In the genomic region with DNA sequence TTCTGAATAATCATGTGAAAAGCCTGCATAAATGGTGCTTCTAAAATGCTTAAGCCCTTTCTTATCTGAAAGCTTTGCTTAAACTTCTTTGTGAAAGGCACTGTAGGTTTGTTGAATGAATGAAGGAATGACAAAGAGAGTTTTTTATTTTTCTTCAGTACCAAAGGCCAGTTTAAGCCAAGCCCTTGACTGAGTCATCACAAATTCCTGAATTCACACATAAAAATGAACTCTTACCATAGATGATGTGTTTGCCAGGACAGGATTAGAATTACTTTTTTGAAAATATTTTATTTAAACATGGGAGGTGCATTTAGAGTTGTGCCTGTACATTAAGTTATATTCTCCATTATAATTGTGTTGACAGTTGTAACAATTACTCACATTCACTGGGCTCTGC, we compare ENCODE assay signal across 20 cellular contexts.
DNase-seq lines count a peak whose midpoint lies in the region; ATAC-seq and TF ChIP-seq lines count a peak whose summit lies in the region.
"Had no signal": no experiment of that assay in that cellular context is flagged by ENCODE, and none has a peak within 500 bp of the region (broad histone marks: within the 10 kb centered on the region; RNA-seq: fewer than 3 reads in every experiment).

No MANE protein-coding gene starts in this region.

- no peak for TF ChIP-seq POLR2A in heart left ventricle (IDR thresholded peaks at IDR 0.05)

- TF ChIP-seq CTCF in heart left ventricle (IDR thresholded peaks at IDR 0.05) = no peak
- TF ChIP-seq CTCF in choroid plexus epithelial cell (conservative IDR thresholded peaks at IDR 0.05; ENCODE audit: low read depth, low read length) = no peak
- TF ChIP-seq CTCF in mucosa of descending colon (IDR thresholded peaks at IDR 0.05) = no peak
- no peak for TF ChIP-seq CTCF in colonic mucosa (IDR thresholded peaks at IDR 0.05)

- H3K4me3 ChIP-seq in right cardiac atrium (ENCODE audit: low read length) (no peak overlapping the region), heart left ventricle (no peak overlapping the region), choroid plexus epithelial cell (ENCODE audit: low read depth, low read length) (no peak overlapping the region), mucosa of descending colon (no peak overlapping the region), colonic mucosa (no peak overlapping the region)
- H3K4me3 ChIP-seq: A549, cardiac muscle cell, hepatocyte, psoas muscle had no signal

- no peak overlapping the region for H3K27ac Mint-ChIP-seq in T-helper 2 cell treated with Interferon-gamma antibody and Interleukin-4, amounts not matched to agents 5 μg/mL and 100 μg/mL, for 36 hours
- H3K27ac Mint-ChIP-seq: activated B cell treated with CpG ODN at 0.5 μM for 24 hours, T-cell, type B pancreatic cell had no signal

- H3K27me3 Mint-ChIP-seq in T-helper 2 cell treated with Interferon-gamma antibody and Interleukin-4, amounts not matched to agents 5 μg/mL and 100 μg/mL, for 36 hours (ENCODE audit: low read depth) = no peaks in the 10 kb centered on the region
- H3K27me3 Mint-ChIP-seq: activated B cell treated with CpG ODN at 0.5 μM for 24 hours, T-cell had no signal

- H3K4me1 Mint-ChIP-seq in T-helper 2 cell treated with Interferon-gamma antibody and Interleukin-4, amounts not matched to agents 5 μg/mL and 100 μg/mL, for 36 hours (ENCODE audit: low read depth) = no peaks in the 10 kb centered on the region
- H3K4me1 Mint-ChIP-seq: activated B cell treated with CpG ODN at 0.5 μM for 24 hours, T-cell had no signal

- H3K9me3 Mint-ChIP-seq in T-helper 2 cell treated with Interferon-gamma antibody and Interleukin-4, amounts not matched to agents 5 μg/mL and 100 μg/mL, for 36 hours = peaks cover 5% of the 10 kb centered on the region
- H3K9me3 Mint-ChIP-seq: activated B cell treated with CpG ODN at 0.5 μM for 24 hours, type B pancreatic cell had no signal

- DNase-seq in right cardiac atrium (no peak), heart left ventricle (no peak), choroid plexus epithelial cell (ENCODE audit: low read depth) (peak; percentile 55), mucosa of descending colon (no peak), NCI-H524 (lab: John Stamatoyannopoulos, UW) (no peak), colonic mucosa (no peak)
- no peak for DNase-seq in T-helper 2 cell treated with Interferon-gamma antibody and Interleukin-4, amounts not matched to agents 5 μg/mL and 100 μg/mL, for 36 hours (ENCODE audit: low spot score)
- DNase-seq: activated B cell treated with CpG ODN at 0.5 μM for 24 hours; activated naive CD4-positive, alpha-beta T cell treated with Interleukin-2 at 50 U/mL for 16 hours; H7; NCI-H1930; NCI-H82; psoas muscle; stimulated activated CD4-positive, alpha-beta T cell treated with anti-CD3 and anti-CD28 coated beads, Interleukin-1b, Interleukin-23, amount 100 ng/mL, for 48 hours; T-cell had no signal

- no peak overlapping the region for H3K4me3 Mint-ChIP-seq in T-helper 2 cell treated with Interferon-gamma antibody and Interleukin-4, amounts not matched to agents 5 μg/mL and 100 μg/mL, for 36 hours
- H3K4me3 Mint-ChIP-seq: activated B cell treated with CpG ODN at 0.5 μM for 24 hours, T-cell, type B pancreatic cell had no signal

- intact Hi-C loops in right cardiac atrium (cut with DNase I) (no loop called here), heart left ventricle (cut with DNase I) (no loop called here), mucosa of descending colon (cut with DNase I, micrococcal nuclease) (no loop called here), colonic mucosa (cut with DNase I) (no loop called here)

- H3K36me3 ChIP-seq in heart left ventricle (no peaks in the 10 kb centered on the region), mucosa of descending colon (ENCODE audit: low read depth) (no peaks in the 10 kb centered on the region), colonic mucosa (no peaks in the 10 kb centered on the region)
- H3K36me3 ChIP-seq: cardiac muscle cell had no signal

- H3K27ac ChIP-seq in right cardiac atrium (ENCODE audit: low read length) (peak overlapping the region; percentile 36), heart left ventricle (peak overlapping the region in 2 of 12 donors; percentile 20 to 81), colonic mucosa (no peak overlapping the region)
- H3K27ac ChIP-seq: A549, cardiac muscle cell, hepatocyte, psoas muscle had no signal

- ATAC-seq in right cardiac atrium (no peak), heart left ventricle (no peak), mucosa of descending colon (peak; percentile 46), HG03432 (IDR thresholded peaks at IDR 0.05; ENCODE audit: unreplicated experiment) (no peak)
- ATAC-seq: A549, T-cell had no signal

- no peaks in the 10 kb centered on the region for H3K36me3 Mint-ChIP-seq in T-helper 2 cell treated with Interferon-gamma antibody and Interleukin-4, amounts not matched to agents 5 μg/mL and 100 μg/mL, for 36 hours (ENCODE audit: low read depth)
- H3K36me3 Mint-ChIP-seq: T-cell, type B pancreatic cell had no signal

- H3K4me1 ChIP-seq in right cardiac atrium (ENCODE audit: control insufficient read depth, insufficient read depth, low read length) (no peaks in the 10 kb centered on the region), heart left ventricle (peaks cover 0 to 19% (median 0%) of the 10 kb centered on the region in 12 donors), mucosa of descending colon (ENCODE audit: low read depth) (no peaks in the 10 kb centered on the region), colonic mucosa (no peaks in the 10 kb centered on the region)
- H3K4me1 ChIP-seq: psoas muscle had no signal

- no peak overlapping the region for H3K9ac ChIP-seq in colonic mucosa (ENCODE audit: low read depth in 2 of 2, low read length in 2 of 2)

- H3K9me3 ChIP-seq in right cardiac atrium (ENCODE audit: control insufficient read depth, low read length) = no peaks in the 10 kb centered on the region
- H3K9me3 ChIP-seq in heart left ventricle = no peaks in the 10 kb centered on the region
- H3K9me3 ChIP-seq in mucosa of descending colon = no peaks in the 10 kb centered on the region
- H3K9me3 ChIP-seq in colonic mucosa = no peaks in the 10 kb centered on the region
- H3K9me3 ChIP-seq: A549, psoas muscle had no signal

- H3K27me3 ChIP-seq in right cardiac atrium (ENCODE audit: control insufficient read depth, insufficient read depth) = no peaks in the 10 kb centered on the region
- H3K27me3 ChIP-seq in heart left ventricle = no peaks in the 10 kb centered on the region
- H3K27me3 ChIP-seq in colonic mucosa = no peaks in the 10 kb centered on the region
- H3K27me3 ChIP-seq: hepatocyte had no signal
